Comparison of ENCODE assay signal across 1 cellular context in the genomic region with DNA sequence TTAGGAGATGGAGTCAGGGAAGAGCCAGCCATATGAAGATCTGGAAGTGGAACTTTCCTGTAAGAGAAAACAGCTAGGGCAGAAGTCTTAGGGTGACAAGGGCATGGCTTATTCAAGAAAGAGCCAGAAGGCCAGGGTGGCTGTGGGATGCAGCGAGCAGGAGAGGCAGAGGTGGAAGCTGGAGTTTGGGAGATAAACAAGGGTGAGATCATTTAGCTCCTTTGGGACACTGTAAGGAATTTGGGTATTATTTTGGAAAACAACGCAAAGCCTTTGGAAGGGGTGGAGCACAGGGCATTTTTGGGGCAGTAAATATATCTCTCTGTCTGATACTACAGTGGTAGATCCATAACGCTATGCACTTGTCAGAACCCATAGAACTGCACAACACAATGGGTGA.
TF ChIP-seq lines count a peak whose summit lies in the region.

No MANE protein-coding gene starts in this region.

TF ChIP-seq in IMR-90, 13 proteins besides CTCF, POLR2A, EP300 and RAD21:
- TF ChIP-seq NFE2L2 (IDR thresholded peaks at IDR 0.05; ENCODE audit: low read depth, low read length) (no peak), MAFK (IDR thresholded peaks at IDR 0.05; ENCODE audit: low read depth, low read length) (no peak), MAZ (IDR thresholded peaks at IDR 0.05; ENCODE audit: borderline replicate concordance, low read depth, low read length) (no peak), ELK1 (IDR thresholded peaks at IDR 0.05; ENCODE audit: borderline replicate concordance, low read depth, low read length) (no peak), CEBPB (IDR thresholded peaks at IDR 0.05; ENCODE audit: low read depth, low read length) (no peak), RFX5 (IDR thresholded peaks at IDR 0.05; ENCODE audit: low read depth, low read length) (no peak)
